8 cellular contexts compared by ENCODE assay signal in the genomic region with DNA sequence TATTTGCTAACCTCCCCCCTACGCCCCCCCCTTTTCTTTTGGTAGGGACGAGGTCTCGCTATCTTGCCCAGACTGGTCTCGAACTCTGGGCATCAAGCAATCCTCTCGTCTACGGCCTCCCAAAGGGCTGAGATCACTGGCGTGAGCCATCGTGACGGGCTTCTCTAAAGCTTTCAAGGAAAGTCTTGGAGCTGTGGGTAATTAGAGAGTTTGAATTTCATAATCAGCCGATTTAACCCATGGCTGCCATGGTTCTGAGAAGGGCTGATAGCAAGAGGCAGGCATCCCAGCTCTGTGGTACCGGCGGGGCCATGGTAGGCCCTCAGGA. TPM values are rescaled to one million over a fixed set of nuclear protein-coding genes. Genes with fewer than 3 reads are reported as not detected.
DNase-seq lines count a peak whose midpoint lies in the region; ATAC-seq and TF ChIP-seq lines count a peak whose summit lies in the region.

No MANE protein-coding gene starts in this region.

- peaks cover 26% of the 10 kb centered on the region for H3K4me1 Mint-ChIP-seq in glutamatergic neuron (ENCODE audit: low read depth, unreplicated experiment)

- peak overlapping the region; percentile 62 for H3K4me3 Mint-ChIP-seq in glutamatergic neuron (ENCODE audit: unreplicated experiment)

- peak overlapping the region; percentile 94 for H3K4me2 ChIP-seq in smooth muscle cell

- H3K36me3 ChIP-seq in WERI-Rb-1 (peaks cover 13% of the 10 kb centered on the region), smooth muscle cell (ENCODE audit: low read depth) (no peaks in the 10 kb centered on the region)

- H3K9me3 Mint-ChIP-seq in glutamatergic neuron (ENCODE audit: unreplicated experiment), result peaks cover 23% of the 10 kb centered on the region

- H3K36me3 Mint-ChIP-seq in glutamatergic neuron (ENCODE audit: unreplicated experiment), result no peaks in the 10 kb centered on the region

- H2AFZ ChIP-seq in smooth muscle cell (ENCODE audit: low read depth), result no peak overlapping the region

- peak overlapping the region; percentile 66 for H3K27ac ChIP-seq in WERI-Rb-1
- H3K27ac ChIP-seq in smooth muscle cell (ENCODE audit: low read depth), result no peak overlapping the region

- no peak overlapping the region for H3K9ac ChIP-seq in smooth muscle cell (ENCODE audit: low read depth)

- 79% methylated on average over 12 of the region's 12 CpGs for WGBS in smooth muscle cell (ENCODE audit: low lambda C conversion rate)

- H3K79me2 ChIP-seq in smooth muscle cell (ENCODE audit: low read depth), result no peaks in the 10 kb centered on the region

- H3K27me3 ChIP-seq in WERI-Rb-1 (ENCODE audit: insufficient read depth, low read depth, severe bottlenecking) (no peaks in the 10 kb centered on the region), smooth muscle cell (ENCODE audit: low read depth) (no peaks in the 10 kb centered on the region)

- DNase-seq in NCI-H2196 (lab: John Stamatoyannopoulos, UW; ENCODE audit: unreplicated experiment), result peak; percentile 26
- DNase-seq in NCI-H2196 treated with DMSO at 0.1 percent for 48 hours (lab: John Stamatoyannopoulos, UW; ENCODE audit: unreplicated experiment), result no peak
- DNase-seq in WERI-Rb-1, result no peak
- no peak for DNase-seq in glutamatergic neuron
- DNase-seq in smooth muscle cell (lab: John Stamatoyannopoulos, UW; ENCODE audit: unreplicated experiment), result no peak
- no peak for DNase-seq in DMS153 treated with DMSO at 0.1 percent for 48 hours (lab: John Stamatoyannopoulos, UW; ENCODE audit: unreplicated experiment)
- no peak for DNase-seq in NCI-H2171 treated with DMSO at 0.1 percent for 48 hours (lab: John Stamatoyannopoulos, UW)

- H4K20me1 ChIP-seq in smooth muscle cell (ENCODE audit: low read depth), result no peaks in the 10 kb centered on the region

- H3K4me3 ChIP-seq in WERI-Rb-1 (ENCODE audit: low read depth, low read length) (peak overlapping the region; percentile 28; the same call in 1 of the 2 replicates), smooth muscle cell (no peak overlapping the region)

- ATAC-seq in HG03378 (IDR thresholded peaks at IDR 0.05; ENCODE audit: unreplicated experiment), result no peak

- H3K9me3 ChIP-seq in WERI-Rb-1 (ENCODE audit: severe bottlenecking), result no peaks in the 10 kb centered on the region
- H3K9me3 ChIP-seq in smooth muscle cell (replicated peaks; ENCODE audit: low read depth), result no peaks in the 10 kb centered on the region

- H3F3A ChIP-seq in smooth muscle cell (ENCODE audit: low read depth), result peaks cover 5% of the 10 kb centered on the region

- H3K27ac Mint-ChIP-seq in glutamatergic neuron (ENCODE audit: unreplicated experiment), result peak overlapping the region; percentile 12

- peaks cover 8% of the 10 kb centered on the region for H3K4me1 ChIP-seq in smooth muscle cell (ENCODE audit: low read depth)

- peaks cover 14% of the 10 kb centered on the region for H3K27me3 Mint-ChIP-seq in glutamatergic neuron (ENCODE audit: unreplicated experiment)

- TF ChIP-seq CTCF in WERI-Rb-1 (IDR thresholded peaks at IDR 0.05; ENCODE audit: low read depth, low read length) (no peak), glutamatergic neuron (IDR thresholded peaks at IDR 0.05; ENCODE audit: partially characterized antibody, unreplicated experiment) (no peak), smooth muscle cell (IDR thresholded peaks at IDR 0.05; ENCODE audit: borderline replicate concordance, insufficient read depth, poor library complexity, severe bottlenecking) (no peak)

RNA-seq across cellular contexts. Expression of a gene that starts 0.7 kb away (rescaled TPM):
- total RNA-seq in glutamatergic neuron (ENCODE audit: unreplicated experiment), result 14.1 TPM
- total RNA-seq in smooth muscle cell, result 6.1 and 9.2 TPM in 2 replicates
- polyA plus RNA-seq in smooth muscle cell, result 15.1 and 16.6 TPM in 2 replicates

RNA-seq across cellular contexts. Expression of a gene that starts 1.8 kb away (rescaled TPM):
- total RNA-seq in glutamatergic neuron (ENCODE audit: unreplicated experiment), result 80.7 TPM
- 32.0 and 67.2 TPM in 2 replicates for total RNA-seq in smooth muscle cell
- polyA plus RNA-seq in smooth muscle cell, result 78.6 and 84.2 TPM in 2 replicates

RNA-seq across cellular contexts. Expression of a gene that starts 5.5 kb away (rescaled TPM):
- total RNA-seq in glutamatergic neuron (ENCODE audit: unreplicated experiment), result 81.2 TPM
- 26.5 and 26.9 TPM in 2 replicates for total RNA-seq in smooth muscle cell
- polyA plus RNA-seq in smooth muscle cell, result 51.8 and 72.4 TPM in 2 replicates

RNA-seq across cellular contexts. Expression of a gene that starts 22.2 kb away (rescaled TPM):
- total RNA-seq in glutamatergic neuron (ENCODE audit: unreplicated experiment) (9.3 TPM), smooth muscle cell (0.36 and 1.0 TPM in 2 replicates)
- 0.61 and 1.3 TPM in 2 replicates for polyA plus RNA-seq in smooth muscle cell

RNA-seq across cellular contexts. Expression of a gene that starts 30.8 kb away (rescaled TPM):
- total RNA-seq in glutamatergic neuron (ENCODE audit: unreplicated experiment) (98.8 TPM), smooth muscle cell (6.4 and 8.0 TPM in 2 replicates)
- polyA plus RNA-seq in smooth muscle cell, result 1.3 and 2.4 TPM in 2 replicates
